12 cellular contexts compared by ENCODE assay signal in the genomic region with DNA sequence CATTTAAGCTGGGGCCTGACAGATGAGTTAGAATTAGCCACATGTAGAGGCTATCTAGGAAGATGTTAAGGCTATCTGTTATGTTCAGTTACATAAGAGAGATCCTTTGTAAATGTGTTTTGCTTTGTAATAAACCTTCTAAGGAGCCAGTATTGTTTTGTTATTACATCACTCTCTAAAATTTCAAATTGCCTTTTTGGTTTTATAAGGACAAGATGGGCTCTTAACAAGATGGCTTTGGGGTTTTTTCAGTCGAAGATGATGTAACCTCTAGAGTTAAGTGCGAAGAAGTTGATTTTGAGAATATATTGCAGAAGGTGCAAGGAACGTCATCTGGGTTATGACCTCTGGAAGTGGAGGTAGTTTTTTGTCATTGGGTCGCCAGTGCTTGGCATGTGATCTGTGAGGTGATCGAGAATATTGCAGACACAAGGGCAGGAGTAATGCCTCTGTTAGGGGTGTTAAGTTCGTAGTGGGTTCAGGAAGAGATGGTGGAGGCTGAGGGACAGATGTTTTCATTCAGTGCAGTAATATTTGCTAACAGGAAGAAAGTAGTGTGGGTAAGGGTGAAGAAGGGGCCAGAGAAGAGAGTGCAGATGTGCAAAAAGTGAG. TPM values are rescaled to one million over a fixed set of nuclear protein-coding genes. Genes with fewer than 3 reads are reported as not detected.
DNase-seq lines count a peak whose midpoint lies in the region; TF ChIP-seq lines count a peak whose summit lies in the region.
"Had no signal": no experiment of that assay in that cellular context is flagged by ENCODE, and none has a peak within 500 bp of the region (broad histone marks: within the 10 kb centered on the region; RNA-seq: fewer than 3 reads in every experiment).

No MANE protein-coding gene starts in this region.

- peaks cover 15% of the 10 kb centered on the region for H3K4me1 ChIP-seq in BE2C

- TF ChIP-seq CTCF in glutamatergic neuron (IDR thresholded peaks at IDR 0.05; ENCODE audit: partially characterized antibody, unreplicated experiment) (no peak), type B pancreatic cell (conservative IDR thresholded peaks at IDR 0.05) (no peak), BE2C (IDR thresholded peaks at IDR 0.05; ENCODE audit: low read depth, low read length) (no peak)

- no peak overlapping the region for H3K4me3 Mint-ChIP-seq in activated naive CD4-positive, alpha-beta T cell treated with anti-CD3 and anti-CD28 coated beads for 36 hours
- no peak overlapping the region for H3K4me3 Mint-ChIP-seq in activated naive CD4-positive, alpha-beta T cell treated with anti-CD3 and anti-CD28 coated beads, Interleukin-2, amount 10 ng/mL, durations not matched to agents 7 days and 5 days
- H3K4me3 Mint-ChIP-seq in T-helper 2 cell treated with Interferon-gamma antibody and Interleukin-4, amounts not matched to agents 5 μg/mL and 100 μg/mL, for 36 hours: no peak overlapping the region
- H3K4me3 Mint-ChIP-seq in glutamatergic neuron (ENCODE audit: unreplicated experiment) (no peak overlapping the region), type B pancreatic cell (peak overlapping the region; percentile 19)
- H3K4me3 Mint-ChIP-seq: neural crest cell had no signal

- H3K27me3 ChIP-seq in BE2C: no peaks in the 10 kb centered on the region

- H3K9me3 ChIP-seq in BE2C: no peaks in the 10 kb centered on the region

- no peak overlapping the region for H3K4me3 ChIP-seq in BE2C (ENCODE audit: low read depth, low read length)

- DNase-seq in activated naive CD4-positive, alpha-beta T cell treated with anti-CD3 and anti-CD28 coated beads for 36 hours: no peak
- no peak for DNase-seq in activated naive CD4-positive, alpha-beta T cell treated with anti-CD3 and anti-CD28 coated beads, Interleukin-2, amount 10 ng/mL, durations not matched to agents 7 days and 5 days
- no peak for DNase-seq in T-helper 2 cell treated with Interferon-gamma antibody and Interleukin-4, amounts not matched to agents 5 μg/mL and 100 μg/mL, for 36 hours (ENCODE audit: low spot score)
- DNase-seq in glutamatergic neuron (no peak), type B pancreatic cell (ENCODE audit: extremely low spot score, unreplicated experiment) (no peak), GM19238 (ENCODE audit: insufficient read length, low spot score) (no peak), BE2C (no peak), posterior vena cava (ENCODE audit: low spot score) (no peak)
- DNase-seq: GOT3, NCI-H187 treated with DMSO at 0.1 percent for 48 hours, RPMI8226 had no signal

- no peaks in the 10 kb centered on the region for H3K27me3 Mint-ChIP-seq in activated naive CD4-positive, alpha-beta T cell treated with anti-CD3 and anti-CD28 coated beads for 36 hours (ENCODE audit: low read depth)
- no peaks in the 10 kb centered on the region for H3K27me3 Mint-ChIP-seq in activated naive CD4-positive, alpha-beta T cell treated with anti-CD3 and anti-CD28 coated beads, Interleukin-2, amount 10 ng/mL, durations not matched to agents 7 days and 5 days
- no peaks in the 10 kb centered on the region for H3K27me3 Mint-ChIP-seq in T-helper 2 cell treated with Interferon-gamma antibody and Interleukin-4, amounts not matched to agents 5 μg/mL and 100 μg/mL, for 36 hours (ENCODE audit: low read depth)
- no peaks in the 10 kb centered on the region for H3K27me3 Mint-ChIP-seq in glutamatergic neuron (ENCODE audit: unreplicated experiment)
- H3K27me3 Mint-ChIP-seq in type B pancreatic cell: no peaks in the 10 kb centered on the region

- intact Hi-C loops in activated naive CD4-positive, alpha-beta T cell treated with anti-CD3 and anti-CD28 coated beads for 36 hours (cut with micrococcal nuclease): no loop called here
- intact Hi-C loops in posterior vena cava (cut with DNase I): no loop called here

- H3K36me3 ChIP-seq in BE2C: no peaks in the 10 kb centered on the region; the same call in none of the 2 replicates

- CTCF ChIA-PET in activated naive CD4-positive, alpha-beta T cell treated with anti-CD3 and anti-CD28 coated beads for 36 hours (lab: Charles Lee): interaction anchor here (0.7 kb wide), 1 partner anchor 142 kb away, joined by 3 read pairs; no protein-coding TSS in a partner anchor
- CTCF ChIA-PET in activated naive CD4-positive, alpha-beta T cell treated with anti-CD3 and anti-CD28 coated beads, Interleukin-2, amount 10 ng/mL, durations not matched to agents 7 days and 5 days (lab: Charles Lee): interaction anchor here (0.6 kb wide), 1 partner anchor 40 kb away, joined by 3 read pairs; no protein-coding TSS in a partner anchor

- peaks cover 13% of the 10 kb centered on the region for H3K36me3 Mint-ChIP-seq in activated naive CD4-positive, alpha-beta T cell treated with anti-CD3 and anti-CD28 coated beads for 36 hours (ENCODE audit: low read depth)
- peaks cover 39% of the 10 kb centered on the region for H3K36me3 Mint-ChIP-seq in activated naive CD4-positive, alpha-beta T cell treated with anti-CD3 and anti-CD28 coated beads, Interleukin-2, amount 10 ng/mL, durations not matched to agents 7 days and 5 days
- peaks cover 26% of the 10 kb centered on the region for H3K36me3 Mint-ChIP-seq in T-helper 2 cell treated with Interferon-gamma antibody and Interleukin-4, amounts not matched to agents 5 μg/mL and 100 μg/mL, for 36 hours (ENCODE audit: low read depth)
- no peaks in the 10 kb centered on the region for H3K36me3 Mint-ChIP-seq in glutamatergic neuron (ENCODE audit: unreplicated experiment)
- peaks cover 31% of the 10 kb centered on the region for H3K36me3 Mint-ChIP-seq in type B pancreatic cell

- H3K9me3 Mint-ChIP-seq in activated naive CD4-positive, alpha-beta T cell treated with anti-CD3 and anti-CD28 coated beads for 36 hours: no peaks in the 10 kb centered on the region
- no peaks in the 10 kb centered on the region for H3K9me3 Mint-ChIP-seq in activated naive CD4-positive, alpha-beta T cell treated with anti-CD3 and anti-CD28 coated beads, Interleukin-2, amount 10 ng/mL, durations not matched to agents 7 days and 5 days
- no peaks in the 10 kb centered on the region for H3K9me3 Mint-ChIP-seq in T-helper 2 cell treated with Interferon-gamma antibody and Interleukin-4, amounts not matched to agents 5 μg/mL and 100 μg/mL, for 36 hours
- H3K9me3 Mint-ChIP-seq in glutamatergic neuron (ENCODE audit: unreplicated experiment) (no peaks in the 10 kb centered on the region), type B pancreatic cell (no peaks in the 10 kb centered on the region)
- H3K9me3 Mint-ChIP-seq: neural crest cell had no signal

- H3K27ac Mint-ChIP-seq in activated naive CD4-positive, alpha-beta T cell treated with anti-CD3 and anti-CD28 coated beads for 36 hours: peak overlapping the region; percentile 62
- H3K27ac Mint-ChIP-seq in activated naive CD4-positive, alpha-beta T cell treated with anti-CD3 and anti-CD28 coated beads, Interleukin-2, amount 10 ng/mL, durations not matched to agents 7 days and 5 days: no peak overlapping the region
- peak overlapping the region; percentile 0 for H3K27ac Mint-ChIP-seq in T-helper 2 cell treated with Interferon-gamma antibody and Interleukin-4, amounts not matched to agents 5 μg/mL and 100 μg/mL, for 36 hours
- H3K27ac Mint-ChIP-seq in glutamatergic neuron (ENCODE audit: unreplicated experiment) (peak overlapping the region; percentile 21), type B pancreatic cell (peak overlapping the region; percentile 48)

- peaks cover 79% of the 10 kb centered on the region for H3K4me1 Mint-ChIP-seq in activated naive CD4-positive, alpha-beta T cell treated with anti-CD3 and anti-CD28 coated beads for 36 hours (ENCODE audit: low read depth)
- peaks cover 61% of the 10 kb centered on the region for H3K4me1 Mint-ChIP-seq in activated naive CD4-positive, alpha-beta T cell treated with anti-CD3 and anti-CD28 coated beads, Interleukin-2, amount 10 ng/mL, durations not matched to agents 7 days and 5 days
- peaks cover 45% of the 10 kb centered on the region for H3K4me1 Mint-ChIP-seq in T-helper 2 cell treated with Interferon-gamma antibody and Interleukin-4, amounts not matched to agents 5 μg/mL and 100 μg/mL, for 36 hours (ENCODE audit: low read depth)
- H3K4me1 Mint-ChIP-seq in glutamatergic neuron (ENCODE audit: low read depth, unreplicated experiment) (peaks cover 21% of the 10 kb centered on the region), type B pancreatic cell (ENCODE audit: unreplicated experiment) (peaks cover 42% of the 10 kb centered on the region)

RNA-seq across cellular contexts. Expression of a gene that starts 12.7 kb away (rescaled TPM):
- 100 to 1,000 TPM in 1 of 2 experiments, 10 to 100 TPM in 1; 87.9 to 102 TPM for total RNA-seq in activated naive CD4-positive, alpha-beta T cell treated with anti-CD3 and anti-CD28 coated beads for 36 hours
- total RNA-seq in glutamatergic neuron (ENCODE audit: unreplicated experiment) (89.5 TPM), type B pancreatic cell (ENCODE audit: low replicate concordance) (112 and 123 TPM in 2 replicates), posterior vena cava (100 to 1,000 TPM in 1 of 2 donors, 10 to 100 TPM in 1; 93.2 to 109 TPM)
- 207 TPM for polyA plus RNA-seq in BE2C (2012; ENCODE audit: insufficient read depth, insufficient read length, low read depth)
